Comparison of ENCODE assay signal across 1 cellular context in genomic region chr1:166975361-166976129, GRCh38.
A peak's percentile ranks its signal among the peaks of the same experiment; 100 is the strongest.
TF ChIP-seq lines count a peak whose summit lies in the region.

A gene with protein sequence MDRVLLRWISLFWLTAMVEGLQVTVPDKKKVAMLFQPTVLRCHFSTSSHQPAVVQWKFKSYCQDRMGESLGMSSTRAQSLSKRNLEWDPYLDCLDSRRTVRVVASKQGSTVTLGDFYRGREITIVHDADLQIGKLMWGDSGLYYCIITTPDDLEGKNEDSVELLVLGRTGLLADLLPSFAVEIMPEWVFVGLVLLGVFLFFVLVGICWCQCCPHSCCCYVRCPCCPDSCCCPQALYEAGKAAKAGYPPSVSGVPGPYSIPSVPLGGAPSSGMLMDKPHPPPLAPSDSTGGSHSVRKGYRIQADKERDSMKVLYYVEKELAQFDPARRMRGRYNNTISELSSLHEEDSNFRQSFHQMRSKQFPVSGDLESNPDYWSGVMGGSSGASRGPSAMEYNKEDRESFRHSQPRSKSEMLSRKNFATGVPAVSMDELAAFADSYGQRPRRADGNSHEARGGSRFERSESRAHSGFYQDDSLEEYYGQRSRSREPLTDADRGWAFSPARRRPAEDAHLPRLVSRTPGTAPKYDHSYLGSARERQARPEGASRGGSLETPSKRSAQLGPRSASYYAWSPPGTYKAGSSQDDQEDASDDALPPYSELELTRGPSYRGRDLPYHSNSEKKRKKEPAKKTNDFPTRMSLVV (minus strand): TSS chr1:166975540. CDS start chr1:166975268, 272 bp downstream.

TF ChIP-seq in HEK293, 187 proteins besides CTCF, POLR2A, EP300 and RAD21 (continued from another document and continues in another):
- TF ChIP-seq ZNF398 (tag by site-specific recombination; IDR thresholded peaks at IDR 0.05) (peak; percentile 70), ZNF23 (tag by site-specific recombination; IDR thresholded peaks at IDR 0.05; ENCODE audit: borderline replicate concordance) (no peak), ZNF514 (tag by site-specific recombination; IDR thresholded peaks at IDR 0.05) (no peak), ZBTB1 (tag by site-specific recombination; IDR thresholded peaks at IDR 0.05) (no peak), ZNF571 (tag by site-specific recombination; IDR thresholded peaks at IDR 0.05) (no peak), ZNF629 (tag by site-specific recombination; IDR thresholded peaks at IDR 0.05) (no peak; the same call in 1 of the 2 replicates), GLIS1 (tag by site-specific recombination; IDR thresholded peaks at IDR 0.05) (peak; percentile 86), MEIS1 (CRISPR knock-in tag; IDR thresholded peaks at IDR 0.05; ENCODE audit: borderline replicate concordance) (no peak), ZNF10 (tag by site-specific recombination; IDR thresholded peaks at IDR 0.05) (no peak), ZBTB49 (tag by site-specific recombination; IDR thresholded peaks at IDR 0.05; ENCODE audit: low read depth) (no peak), HIC1 (tag by site-specific recombination; IDR thresholded peaks at IDR 0.05) (no peak), ZNF660 (tag by site-specific recombination; IDR thresholded peaks at IDR 0.05) (peak; percentile 52), HOXC10 (CRISPR knock-in tag; IDR thresholded peaks at IDR 0.05) (no peak), ZNF747 (tag by site-specific recombination; IDR thresholded peaks at IDR 0.05) (no peak), ZNF391 (tag by site-specific recombination; IDR thresholded peaks at IDR 0.05; ENCODE audit: borderline replicate concordance, low read depth) (no peak), ZNF501 (tag by site-specific recombination; IDR thresholded peaks at IDR 0.05) (peak; percentile 58; the same call in 1 of the 2 replicates), ZBTB48 (tag by site-specific recombination; IDR thresholded peaks at IDR 0.05) (peak; percentile 65), ZNF830 (tag by site-specific recombination; IDR thresholded peaks at IDR 0.05; ENCODE audit: low read depth) (no peak), ZXDB (tag by site-specific recombination; IDR thresholded peaks at IDR 0.05) (0 out of 2 replicates have a peak, but pooled peaks have one; percentile 23), ZNF76 (tag by site-specific recombination; IDR thresholded peaks at IDR 0.05; ENCODE audit: borderline replicate concordance, low read depth) (peak; percentile 85), ZNF558 (tag by site-specific recombination; IDR thresholded peaks at IDR 0.05) (no peak), ZNF155 (tag by site-specific recombination; IDR thresholded peaks at IDR 0.05) (no peak), ZNF16 (tag by site-specific recombination; IDR thresholded peaks at IDR 0.05; ENCODE audit: low read depth) (no peak), ZNF324 (tag by site-specific recombination; IDR thresholded peaks at IDR 0.05) (no peak), ZNF140 (tag by site-specific recombination; IDR thresholded peaks at IDR 0.05) (no peak), TCF7L2 (IDR thresholded peaks at IDR 0.05; ENCODE audit: borderline replicate concordance, low read depth, low read length) (no peak), ZNF645 (tag by site-specific recombination; IDR thresholded peaks at IDR 0.05) (no peak), GLIS2 (tag by site-specific recombination; IDR thresholded peaks at IDR 0.05) (peak; percentile 88), ZNF777 (tag by site-specific recombination; IDR thresholded peaks at IDR 0.05; ENCODE audit: borderline replicate concordance) (peak; percentile 79; the same call in 1 of the 2 replicates), ZEB2 (tag by site-specific recombination; IDR thresholded peaks at IDR 0.05) (peak; percentile 43; the same call in 1 of the 2 replicates), ZNF792 (tag by site-specific recombination; IDR thresholded peaks at IDR 0.05) (no peak), ZNF169 (tag by site-specific recombination; IDR thresholded peaks at IDR 0.05) (no peak), OVOL3 (tag by site-specific recombination; IDR thresholded peaks at IDR 0.05) (no peak), ZNF639 (tag by site-specific recombination; IDR thresholded peaks at IDR 0.05) (no peak), ZNF530 (tag by site-specific recombination; IDR thresholded peaks at IDR 0.05; ENCODE audit: low read depth) (no peak), ZNF184 (tag by site-specific recombination; IDR thresholded peaks at IDR 0.05) (0 out of 2 replicates have a peak, but pooled peaks have one; percentile 24), YY2 (tag by site-specific recombination; IDR thresholded peaks at IDR 0.05) (no peak), ZNF48 (tag by site-specific recombination; IDR thresholded peaks at IDR 0.05) (no peak), ZFP37 (tag by site-specific recombination; IDR thresholded peaks at IDR 0.05) (0 out of 2 replicates have a peak, but pooled peaks have one; percentile 45), ZNF785 (tag by site-specific recombination; IDR thresholded peaks at IDR 0.05) (no peak), MZF1 (tag by site-specific recombination; IDR thresholded peaks at IDR 0.05; ENCODE audit: borderline replicate concordance) (peak; percentile 62; the same call in 1 of the 2 replicates), ZNF248 (tag by site-specific recombination; IDR thresholded peaks at IDR 0.05) (no peak), ZNF521 (tag by site-specific recombination; IDR thresholded peaks at IDR 0.05) (no peak), ZSCAN30 (tag by site-specific recombination; IDR thresholded peaks at IDR 0.05) (peak; percentile 86), ZNF223 (tag by site-specific recombination; IDR thresholded peaks at IDR 0.05) (no peak), ZNF24 (tag by site-specific recombination; IDR thresholded peaks at IDR 0.05) (no peak), ZIC2 (tag by site-specific recombination; IDR thresholded peaks at IDR 0.05) (peak; percentile 60; the same call in 1 of the 2 replicates), KLF7 (tag by site-specific recombination; IDR thresholded peaks at IDR 0.05; ENCODE audit: borderline replicate concordance) (no peak), ZNF146 (tag by site-specific recombination; IDR thresholded peaks at IDR 0.05) (no peak)
- TF ChIP-seq, protein P1, sequence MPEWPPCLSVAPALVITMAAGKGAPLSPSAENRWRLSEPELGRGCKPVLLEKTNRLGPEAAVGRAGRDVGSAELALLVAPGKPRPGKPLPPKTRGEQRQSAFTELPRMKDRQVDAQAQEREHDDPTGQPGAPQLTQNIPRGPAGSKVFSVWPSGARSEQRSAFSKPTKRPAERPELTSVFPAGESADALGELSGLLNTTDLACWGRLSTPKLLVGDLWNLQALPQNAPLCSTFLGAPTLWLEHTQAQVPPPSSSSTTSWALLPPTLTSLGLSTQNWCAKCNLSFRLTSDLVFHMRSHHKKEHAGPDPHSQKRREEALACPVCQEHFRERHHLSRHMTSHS (tag by site-specific recombination; IDR thresholded peaks at IDR 0.05) = no peak
- TF ChIP-seq, protein P2, sequence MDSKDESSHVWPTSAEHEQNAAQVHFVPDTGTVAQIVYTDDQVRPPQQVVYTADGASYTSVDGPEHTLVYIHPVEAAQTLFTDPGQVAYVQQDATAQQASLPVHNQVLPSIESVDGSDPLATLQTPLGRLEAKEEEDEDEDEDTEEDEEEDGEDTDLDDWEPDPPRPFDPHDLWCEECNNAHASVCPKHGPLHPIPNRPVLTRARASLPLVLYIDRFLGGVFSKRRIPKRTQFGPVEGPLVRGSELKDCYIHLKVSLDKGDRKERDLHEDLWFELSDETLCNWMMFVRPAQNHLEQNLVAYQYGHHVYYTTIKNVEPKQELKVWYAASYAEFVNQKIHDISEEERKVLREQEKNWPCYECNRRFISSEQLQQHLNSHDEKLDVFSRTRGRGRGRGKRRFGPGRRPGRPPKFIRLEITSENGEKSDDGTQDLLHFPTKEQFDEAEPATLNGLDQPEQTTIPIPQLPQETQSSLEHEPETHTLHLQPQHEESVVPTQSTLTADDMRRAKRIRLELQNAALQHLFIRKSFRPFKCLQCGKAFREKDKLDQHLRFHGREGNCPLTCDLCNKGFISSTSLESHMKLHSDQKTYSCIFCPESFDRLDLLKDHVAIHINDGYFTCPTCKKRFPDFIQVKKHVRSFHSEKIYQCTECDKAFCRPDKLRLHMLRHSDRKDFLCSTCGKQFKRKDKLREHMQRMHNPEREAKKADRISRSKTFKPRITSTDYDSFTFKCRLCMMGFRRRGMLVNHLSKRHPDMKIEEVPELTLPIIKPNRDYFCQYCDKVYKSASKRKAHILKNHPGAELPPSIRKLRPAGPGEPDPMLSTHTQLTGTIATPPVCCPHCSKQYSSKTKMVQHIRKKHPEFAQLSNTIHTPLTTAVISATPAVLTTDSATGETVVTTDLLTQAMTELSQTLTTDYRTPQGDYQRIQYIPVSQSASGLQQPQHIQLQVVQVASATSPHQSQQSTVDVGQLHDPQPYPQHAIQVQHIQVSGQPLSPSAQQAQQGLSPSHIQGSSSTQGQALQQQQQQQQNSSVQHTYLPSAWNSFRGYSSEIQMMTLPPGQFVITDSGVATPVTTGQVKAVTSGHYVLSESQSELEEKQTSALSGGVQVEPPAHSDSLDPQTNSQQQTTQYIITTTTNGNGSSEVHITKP (tag by site-specific recombination; IDR thresholded peaks at IDR 0.05) = peak; percentile 85
